15 cellular contexts compared by ENCODE assay signal in genomic region chr11:84564867-84565184, GRCh38.
"Had no signal": no experiment of that assay in that cellular context is flagged by ENCODE, and none has a peak within 500 bp of the region (broad histone marks: within the 10 kb centered on the region; RNA-seq: fewer than 3 reads in every experiment).

No MANE protein-coding gene starts in this region.

- H3K36me3 Mint-ChIP-seq: natural killer cell had no signal

- H3K27me3 Mint-ChIP-seq: activated CD4-positive, alpha-beta T cell treated with anti-CD3 and anti-CD28 coated beads, Interleukin-2, amount 10 ng/mL, durations not matched to agents 7 days and 5 days; stimulated activated naive CD8-positive, alpha-beta T cell treated with anti-CD3 and anti-CD28 coated beads, Interleukin-15, amount 100 ng/mL, for 72 hours had no signal

- H3K27ac ChIP-seq: ascending aorta, hepatocyte, suprapubic skin, transverse colon had no signal

- DNase-seq: activated CD8-positive, alpha-beta memory T cell treated with anti-CD3 and anti-CD28 coated beads for 24 hours; activated effector memory CD4-positive, alpha-beta T cell treated with Interleukin-2 at 50 U/mL for 16 hours; cerebellar nuclear complex; effector memory CD4-positive, alpha-beta T cell; natural killer cell; stimulated activated CD4-positive, alpha-beta T cell treated with anti-CD3 and anti-CD28 coated beads, Interleukin-4, amount 100 ng/mL, for 1 hour; T-helper 9 cell had no signal

- ATAC-seq: activated CD4-positive, CD25-positive, alpha-beta regulatory T cell treated with anti-CD3 and anti-CD28 coated beads, Interleukin-2, amount 50 U/mL, for 24 hours; natural killer cell; sciatic nerve; stimulated activated naive CD8-positive, alpha-beta T cell treated with anti-CD3 and anti-CD28 coated beads, Interleukin-15, amount 100 ng/mL, for 72 hours had no signal

- H3K27ac Mint-ChIP-seq: activated CD4-positive, alpha-beta T cell treated with anti-CD3 and anti-CD28 coated beads, Interleukin-2, amount 10 ng/mL, durations not matched to agents 7 days and 5 days; natural killer cell; stimulated activated naive CD8-positive, alpha-beta T cell treated with anti-CD3 and anti-CD28 coated beads, Interleukin-15, amount 100 ng/mL, for 72 hours had no signal

- H3K4me1 Mint-ChIP-seq: activated CD4-positive, alpha-beta T cell treated with anti-CD3 and anti-CD28 coated beads, Interleukin-2, amount 10 ng/mL, durations not matched to agents 7 days and 5 days; natural killer cell; stimulated activated naive CD8-positive, alpha-beta T cell treated with anti-CD3 and anti-CD28 coated beads, Interleukin-15, amount 100 ng/mL, for 72 hours had no signal

- H3K4me3 Mint-ChIP-seq: activated CD4-positive, alpha-beta T cell treated with anti-CD3 and anti-CD28 coated beads, Interleukin-2, amount 10 ng/mL, durations not matched to agents 7 days and 5 days; natural killer cell; stimulated activated naive CD8-positive, alpha-beta T cell treated with anti-CD3 and anti-CD28 coated beads, Interleukin-15, amount 100 ng/mL, for 72 hours had no signal

- H3K9me3 Mint-ChIP-seq: activated CD4-positive, alpha-beta T cell treated with anti-CD3 and anti-CD28 coated beads, Interleukin-2, amount 10 ng/mL, durations not matched to agents 7 days and 5 days; natural killer cell had no signal
